Comparison of ENCODE assay signal across 7 cellular contexts in the genomic region with DNA sequence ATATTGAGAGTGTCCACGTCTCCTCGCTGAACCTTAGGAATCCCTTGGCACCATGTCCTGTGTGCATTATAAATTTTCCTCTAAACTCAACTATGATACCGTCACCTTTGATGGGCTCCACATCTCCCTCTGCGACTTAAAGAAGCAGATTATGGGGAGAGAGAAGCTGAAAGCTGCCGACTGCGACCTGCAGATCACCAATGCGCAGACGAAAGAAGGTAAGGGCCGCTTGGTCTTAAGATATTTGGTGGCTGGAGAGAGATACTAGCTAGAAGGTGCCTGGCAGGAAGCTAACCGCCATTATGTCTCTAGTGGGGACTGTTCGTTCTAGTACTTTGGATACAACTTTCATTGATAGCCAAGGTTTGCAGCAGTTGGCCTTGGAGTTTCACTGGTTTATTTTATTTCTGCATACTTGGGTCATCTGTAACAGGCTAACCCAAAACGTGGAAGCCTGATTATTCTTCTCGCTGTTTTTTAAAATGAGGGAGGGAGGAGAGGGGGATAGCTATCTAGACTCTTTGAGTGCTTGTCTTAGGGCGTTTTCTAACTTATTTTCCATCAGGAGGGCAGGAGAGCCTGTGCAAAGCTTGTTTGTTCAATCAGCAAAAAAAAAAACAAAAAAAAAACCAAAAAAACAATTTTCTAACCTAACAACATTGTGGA. TPM values are rescaled to one million over a fixed set of nuclear protein-coding genes. Genes with fewer than 3 reads are reported as not detected.
A peak's percentile ranks its signal among the peaks of the same experiment; 100 is the strongest.
DNase-seq lines count a peak whose midpoint lies in the region; ATAC-seq and TF ChIP-seq lines count a peak whose summit lies in the region.

No MANE protein-coding gene starts in this region.

- H3K9me2 ChIP-seq in Loucy (replicated peaks; ENCODE audit: low read depth, low read length) = no peaks in the 10 kb centered on the region

- TF ChIP-seq CTCF in GM06990 (IDR thresholded peaks at IDR 0.05; ENCODE audit: insufficient read depth, low read length, poor library complexity, severe bottlenecking) (no peak), Loucy (conservative IDR thresholded peaks at IDR 0.05; ENCODE audit: low read length) (no peak), right atrium auricular region (IDR thresholded peaks at IDR 0.05) (no peak), gastrocnemius medialis (IDR thresholded peaks at IDR 0.05 in 4 of 5, conservative IDR thresholded peaks at IDR 0.05 in 1 of 5) (no peak)

- H3K4me1 ChIP-seq in Loucy (ENCODE audit: insufficient read depth, low read length, poor library complexity, severe bottlenecking) (peaks cover 27% of the 10 kb centered on the region), right atrium auricular region (peaks cover 0 to 43% of the 10 kb centered on the region in 2 donors), gastrocnemius medialis (peaks cover 38 to 49% of the 10 kb centered on the region in 2 donors)

- peak overlapping the region; percentile 98 for H3K27ac Mint-ChIP-seq in activated T-cell treated with anti-CD3 and anti-CD28 coated beads, Interleukin-2, amount 50 U/mL, for 72 hours

- peak; percentile 13 for DNase-seq in GM06990 (ENCODE audit: extremely low read depth, insufficient read length)
- peak; percentile 29 to 40 for DNase-seq in activated T-cell treated with anti-CD3 and anti-CD28 coated beads, Interleukin-2, amount 50 U/mL, for 72 hours
- DNase-seq in right atrium auricular region (ENCODE audit: low spot score) = no peak
- DNase-seq in gastrocnemius medialis = no peak
- DNase-seq in Ammon's horn (ENCODE audit: low spot score) = no peak

- peaks cover 15 to 40% of the 10 kb centered on the region in 2 donors for H3K36me3 Mint-ChIP-seq in activated T-cell treated with anti-CD3 and anti-CD28 coated beads, Interleukin-2, amount 50 U/mL, for 72 hours (ENCODE audit: insufficient read depth in 2 of 2)

- H4K20me1 ChIP-seq in Loucy (ENCODE audit: insufficient read depth, low read length, poor library complexity, severe bottlenecking) = peaks cover 61% of the 10 kb centered on the region

- no peaks in the 10 kb centered on the region for H3K9me3 Mint-ChIP-seq in activated T-cell treated with anti-CD3 and anti-CD28 coated beads, Interleukin-2, amount 50 U/mL, for 72 hours

- H3K9me3 ChIP-seq in Loucy (ENCODE audit: insufficient read depth, low read depth, low read length) = no peaks in the 10 kb centered on the region
- H3K9me3 ChIP-seq in right atrium auricular region = no peaks in the 10 kb centered on the region
- no peaks in the 10 kb centered on the region for H3K9me3 ChIP-seq in gastrocnemius medialis

- peak overlapping the region; percentile 86 for H3K4me2 ChIP-seq in Loucy (ENCODE audit: low read depth, low read length, poor library complexity, severe bottlenecking)

- H3K36me3 ChIP-seq in GM06990 (ENCODE audit: control insufficient read depth, insufficient read depth, low read length) (no peaks in the 10 kb centered on the region; the same call in 1 of the 2 replicates), Loucy (ENCODE audit: insufficient read depth, low read length) (peaks cover 8% of the 10 kb centered on the region; the same call in 1 of the 2 replicates), right atrium auricular region (no peaks in the 10 kb centered on the region), gastrocnemius medialis (no peaks in the 10 kb centered on the region)

- peak overlapping the region; percentile 97 for H3K9ac ChIP-seq in Loucy (ENCODE audit: low read depth, low read length, poor library complexity, severe bottlenecking)

- no peak for TF ChIP-seq POLR2A in gastrocnemius medialis (IDR thresholded peaks at IDR 0.05)

- ATAC-seq in activated T-cell treated with anti-CD3 and anti-CD28 coated beads, Interleukin-2, amount 50 U/mL, for 72 hours (replicated peaks in 1 of 2) = peak in 1 of 2 donors; percentile 12
- no peak for ATAC-seq in gastrocnemius medialis
- ATAC-seq in GM19035 (IDR thresholded peaks at IDR 0.05; ENCODE audit: unreplicated experiment) = no peak

- H2AFZ ChIP-seq in Loucy (ENCODE audit: low read length) = no peak overlapping the region

- H3K4me3 Mint-ChIP-seq in activated T-cell treated with anti-CD3 and anti-CD28 coated beads, Interleukin-2, amount 50 U/mL, for 72 hours = peak overlapping the region; percentile 95 to 98

- peaks cover 63% of the 10 kb centered on the region for H3K79me2 ChIP-seq in Loucy (ENCODE audit: insufficient read depth, low read length)

- in situ Hi-C loops in gastrocnemius medialis (cut with MboI; ENCODE audit: low sequenced_read_pairs in 4 of 4) = loop anchor here in 3 of 4 donors (10.0 to 25.0 kb wide), 3 partner anchors 572 to 722 kb away; partner anchors contain the start of genes LCMT1 (in 2 of the 3) and ZKSCAN2 (in 2 of the 3)

- H3K27me3 ChIP-seq in GM06990 (replicated peaks; ENCODE audit: control insufficient read depth, insufficient read depth, low read length) (no peaks in the 10 kb centered on the region), Loucy (ENCODE audit: insufficient read depth, low read length, poor library complexity, severe bottlenecking) (peaks cover 5% of the 10 kb centered on the region), right atrium auricular region (no peaks in the 10 kb centered on the region), gastrocnemius medialis (no peaks in the 10 kb centered on the region)

- 0 out of 2 replicates have a peak, but pooled peaks cover 4% of the 10 kb centered on the region for H3F3A ChIP-seq in Loucy (ENCODE audit: low read depth)

- intact Hi-C loops in gastrocnemius medialis (cut with DNase I; ENCODE audit: low total_unique reads) = loop anchor here (1.0 to 10.0 kb wide), 5 partner anchors 33 to 717 kb away; partner anchors contain the start of gene ZKSCAN2

- H3K27me3 Mint-ChIP-seq in activated T-cell treated with anti-CD3 and anti-CD28 coated beads, Interleukin-2, amount 50 U/mL, for 72 hours (ENCODE audit: low read depth) = no peaks in the 10 kb centered on the region

- H3K4me1 Mint-ChIP-seq in activated T-cell treated with anti-CD3 and anti-CD28 coated beads, Interleukin-2, amount 50 U/mL, for 72 hours (ENCODE audit: low read depth) = peaks cover 54% of the 10 kb centered on the region

- H3K4me3 ChIP-seq in GM06990 (replicated peaks; ENCODE audit: low read depth, low read length) = peak overlapping the region; percentile 73
- H3K4me3 ChIP-seq in Loucy (ENCODE audit: low read length, poor library complexity, severe bottlenecking) = peak overlapping the region; percentile 84
- peak overlapping the region; percentile 92 to 98 for H3K4me3 ChIP-seq in right atrium auricular region
- peak overlapping the region; percentile 78 to 97 (median 86) for H3K4me3 ChIP-seq in gastrocnemius medialis

- H3K27ac ChIP-seq in right atrium auricular region (peak overlapping the region; percentile 100), gastrocnemius medialis (peak overlapping the region; percentile 97 to 100 (median 99))

RNA-seq across cellular contexts. Expression of gene RBBP6, which starts 1.3 kb away (rescaled TPM):
- total RNA-seq in activated T-cell treated with anti-CD3 and anti-CD28 coated beads, Interleukin-2, amount 50 U/mL, for 72 hours = 10 to 100 TPM; 91.3 to 94.1 TPM
- total RNA-seq in right atrium auricular region (10 to 100 TPM; 18.7 to 25.8 TPM), gastrocnemius medialis (10 to 100 TPM; 33.3 to 57.1 (median 47.8) TPM)

Comparison
In these comparisons a context has a peak if more than half of its experiments do, and no peak if none do; other contexts are left out.
1. DNase-seq: peak in GM06990 (single experiment) and activated T-cell treated with anti-CD3 and anti-CD28 coated beads, Interleukin-2, amount 50 U/mL, for 72 hours (2 of 2); none in right atrium auricular region (single experiment), gastrocnemius medialis (0 of 2) and Ammon's horn (single experiment).
2. Peak in every context shown above with its lines, with median percentiles within 50 percentile points of each other: H3K4me3 ChIP-seq.